ENCODE assay signal across 17 cellular contexts in the genomic region with DNA sequence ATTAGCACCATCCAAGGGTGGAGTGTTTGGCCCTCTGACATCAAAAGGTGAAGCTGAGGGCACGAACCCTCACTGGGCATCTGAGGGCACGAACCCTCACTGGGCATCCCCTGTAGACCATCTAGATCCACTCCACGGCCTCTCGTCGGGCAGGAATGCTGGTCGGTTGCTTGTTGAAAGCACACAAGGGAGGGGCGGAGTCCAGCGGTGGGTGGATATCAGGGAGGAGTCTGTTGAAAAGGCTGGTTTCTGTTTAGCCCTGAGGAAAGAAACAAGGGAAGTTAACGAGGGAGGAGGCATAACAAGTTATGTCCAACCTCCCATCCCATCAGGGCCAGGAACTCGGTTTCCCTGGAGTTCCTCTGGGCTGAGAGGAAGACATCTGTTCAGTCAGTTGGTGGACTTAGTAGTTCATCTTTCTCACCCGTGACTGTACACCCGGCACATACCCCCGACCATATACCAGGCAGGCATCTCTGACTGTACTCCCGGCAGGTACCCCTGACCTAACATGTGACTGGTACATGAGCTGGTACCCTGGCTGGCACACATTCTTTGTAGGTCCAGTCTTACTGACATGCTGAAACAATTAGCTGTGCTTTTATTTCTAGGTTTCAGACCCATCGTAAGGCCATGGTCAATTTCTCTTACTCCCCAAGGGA. TPM values are rescaled to one million over a fixed set of nuclear protein-coding genes. Genes with fewer than 3 reads are reported as not detected.
DNase-seq lines count a peak whose midpoint lies in the region; ATAC-seq, FAIRE-seq and TF ChIP-seq lines count a peak whose summit lies in the region.
"Had no signal": no experiment of that assay in that cellular context is flagged by ENCODE, and none has a peak within 500 bp of the region (broad histone marks: within the 10 kb centered on the region; RNA-seq: fewer than 3 reads in every experiment).

No MANE protein-coding gene starts in this region.

- POLR2A ChIA-PET in HepG2 (lab: Yijun Ruan, JAX): no interaction called here

- CTCF ChIA-PET in HepG2 (lab: Yijun Ruan, JAX; ENCODE audit: low intra/inter-chr PET ratio, low total read pairs): no interaction called here

- TF ChIP-seq RAD21 in HepG2 (CRISPR knock-in tag; IDR thresholded peaks at IDR 0.05): no peak

- TF ChIP-seq EP300 in HepG2 (IDR thresholded peaks at IDR 0.05; ENCODE audit: low read depth in 2 of 2, low read length in 2 of 2) (no peak), HepG2 (CRISPR knock-in tag; IDR thresholded peaks at IDR 0.05; ENCODE audit: borderline replicate concordance) (no peak)

- no peak overlapping the region for H3K9ac ChIP-seq in colonic mucosa (ENCODE audit: low read depth in 2 of 2, low read length in 2 of 2)
- no peak overlapping the region for H3K9ac ChIP-seq in HepG2 (ENCODE audit: insufficient read depth, low read depth, low read length)
- H3K9ac ChIP-seq: BLaER1 treated with 17β-estradiol and CSF1 and Interleukin-3, amounts not matched to agents 10 nM and 100 nM had no signal

- WGBS in HepG2 (ENCODE audit: low lambda C conversion rate): 28% methylated on average over 14 of the region's 15 CpGs
- 37 to 49% methylated on average over 15 of the region's 15 CpGs for WGBS in thyroid gland, 2 donors

- no peaks in the 10 kb centered on the region for H3K36me3 ChIP-seq in colonic mucosa
- H3K36me3 ChIP-seq in HepG2 (replicated peaks in 1 of 2; ENCODE audit: control insufficient read depth in 1 of 2, insufficient read depth in 2 of 2, low read length in 2 of 2): no peaks in the 10 kb centered on the region
- no peaks in the 10 kb centered on the region for H3K36me3 ChIP-seq in thyroid gland
- H3K36me3 ChIP-seq: ascending aorta; BLaER1 treated with 17β-estradiol and CSF1 and Interleukin-3, amounts not matched to agents 10 nM and 100 nM had no signal

- intact Hi-C loops in colonic mucosa (cut with DNase I): no loop called here
- intact Hi-C loops in HepG2 (cut with micrococcal nuclease; ENCODE audit: unreplicated experiment): no loop called here
- intact Hi-C loops in thyroid gland (cut with DNase I): no loop called here

- TF ChIP-seq CTCF in colonic mucosa (IDR thresholded peaks at IDR 0.05) (no peak), HepG2 (CRISPR knock-in tag; IDR thresholded peaks at IDR 0.05) (no peak), thyroid gland (IDR thresholded peaks at IDR 0.05) (no peak)

- ATAC-seq in HepG2 (peak; percentile 54), HG02973 (IDR thresholded peaks at IDR 0.05; ENCODE audit: unreplicated experiment) (no peak), HG02981 (IDR thresholded peaks at IDR 0.05; ENCODE audit: unreplicated experiment) (no peak)
- ATAC-seq: SK-N-SH treated with all-trans-retinoic acid at 6 μM for 48 hours had no signal

- no peaks in the 10 kb centered on the region for H3K79me2 ChIP-seq in HepG2 (ENCODE audit: insufficient read depth, low read length)

- H3K4me2 ChIP-seq in HepG2 (ENCODE audit: low read depth, low read length): peak overlapping the region; percentile 69

- no peaks in the 10 kb centered on the region for H3K27me3 ChIP-seq in colonic mucosa
- H3K27me3 ChIP-seq in HepG2 (ENCODE audit: control insufficient read depth in 1 of 2, insufficient read depth in 2 of 2, low read length in 2 of 2): peaks cover 2 to 30% of the 10 kb centered on the region in 2 experiments; a peak in 2 of 5 replicates
- peaks cover 3% of the 10 kb centered on the region for H3K27me3 ChIP-seq in thyroid gland
- H3K27me3 ChIP-seq: ascending aorta had no signal

- H3K4me3 ChIP-seq in colonic mucosa (no peak overlapping the region), HepG2 (replicated peaks in 1 of 3; ENCODE audit: insufficient read depth in 1 of 3, low read depth in 2 of 3, low read length in 3 of 3) (peak overlapping the region in 1 of 3 experiments; percentile 1; a peak in 2 of 6 replicates), thyroid gland (replicated peaks in 1 of 3) (no peak overlapping the region)
- H3K4me3 ChIP-seq: ascending aorta; BLaER1 treated with 17β-estradiol and CSF1 and Interleukin-3, amounts not matched to agents 10 nM and 100 nM had no signal

- DNase-seq in NCI-H526 (lab: John Stamatoyannopoulos, UW) (peak; percentile 54 to 71), colonic mucosa (peak; percentile 42), HepG2 (ENCODE audit: low spot score) (peak; percentile 26), thyroid gland (peak; percentile 62 to 68), LoVo (ENCODE audit: low spot score) (no peak)
- DNase-seq: activated CD4-positive, alpha-beta memory T cell treated with anti-CD3 and anti-CD28 coated beads, Interleukin-2, amount 10 ng/mL, durations not matched to agents 7 days and 5 days; activated effector memory CD4-positive, alpha-beta T cell treated with Interleukin-2 at 50 U/mL for 16 hours; NCI-H2171; stimulated activated CD4-positive, alpha-beta T cell treated with anti-CD3 and anti-CD28 coated beads, Interleukin-1b, Interleukin-23, amount 100 ng/mL, for 48 hours had no signal

- in situ Hi-C loops in HepG2 (cut with HindIII; ENCODE audit: extremely low pct_ligation_motif_present, low pct_unique_long_range_greater_than_20kb): no loop called here

- H3K4me1 ChIP-seq in colonic mucosa: no peaks in the 10 kb centered on the region
- H3K4me1 ChIP-seq in HepG2 (ENCODE audit: insufficient read depth, low read length): peaks cover 67% of the 10 kb centered on the region
- peaks cover 17 to 24% of the 10 kb centered on the region in 2 donors for H3K4me1 ChIP-seq in thyroid gland
- H3K4me1 ChIP-seq: ascending aorta had no signal

- no peak for FAIRE-seq in HepG2 (lab: Jason Lieb, UNC)
- FAIRE-seq: frontal cortex, GM12891, TTC549 had no signal

- H3K27ac ChIP-seq in colonic mucosa (no peak overlapping the region), HepG2 (ENCODE audit: extremely low read length, insufficient read depth, low read length) (no peak overlapping the region), thyroid gland (peak overlapping the region in 1 of 3 donors; percentile 61)
- H3K27ac ChIP-seq: ascending aorta; BLaER1 treated with 17β-estradiol and CSF1 and Interleukin-3, amounts not matched to agents 10 nM and 100 nM had no signal

- TF ChIP-seq POLR2A in HepG2 (IDR thresholded peaks at IDR 0.05; ENCODE audit: insufficient read depth in 1 of 2, low read depth in 2 of 2, low read length in 2 of 2): no peak
- TF ChIP-seq POLR2A in thyroid gland (IDR thresholded peaks at IDR 0.05): no peak

- BruUV-seq in HepG2 (replicated peaks; lab: Mats Ljungman, UMichigan): no TSS peak

- H2AFZ ChIP-seq in HepG2 (ENCODE audit: low read length): no peak overlapping the region

- no peaks in the 10 kb centered on the region for H3K9me3 ChIP-seq in colonic mucosa
- H3K9me3 ChIP-seq in HepG2 (ENCODE audit: low read length): no peaks in the 10 kb centered on the region
- no peaks in the 10 kb centered on the region for H3K9me3 ChIP-seq in thyroid gland
- H3K9me3 ChIP-seq: ascending aorta; BLaER1 treated with 17β-estradiol and CSF1 and Interleukin-3, amounts not matched to agents 10 nM and 100 nM had no signal

- H4K20me1 ChIP-seq in HepG2 (ENCODE audit: insufficient read depth, low read length): no peaks in the 10 kb centered on the region

TF ChIP-seq in HepG2, 621 proteins besides CTCF, POLR2A, EP300 and RAD21 (continues in another document):
- TF ChIP-seq, protein P1, sequence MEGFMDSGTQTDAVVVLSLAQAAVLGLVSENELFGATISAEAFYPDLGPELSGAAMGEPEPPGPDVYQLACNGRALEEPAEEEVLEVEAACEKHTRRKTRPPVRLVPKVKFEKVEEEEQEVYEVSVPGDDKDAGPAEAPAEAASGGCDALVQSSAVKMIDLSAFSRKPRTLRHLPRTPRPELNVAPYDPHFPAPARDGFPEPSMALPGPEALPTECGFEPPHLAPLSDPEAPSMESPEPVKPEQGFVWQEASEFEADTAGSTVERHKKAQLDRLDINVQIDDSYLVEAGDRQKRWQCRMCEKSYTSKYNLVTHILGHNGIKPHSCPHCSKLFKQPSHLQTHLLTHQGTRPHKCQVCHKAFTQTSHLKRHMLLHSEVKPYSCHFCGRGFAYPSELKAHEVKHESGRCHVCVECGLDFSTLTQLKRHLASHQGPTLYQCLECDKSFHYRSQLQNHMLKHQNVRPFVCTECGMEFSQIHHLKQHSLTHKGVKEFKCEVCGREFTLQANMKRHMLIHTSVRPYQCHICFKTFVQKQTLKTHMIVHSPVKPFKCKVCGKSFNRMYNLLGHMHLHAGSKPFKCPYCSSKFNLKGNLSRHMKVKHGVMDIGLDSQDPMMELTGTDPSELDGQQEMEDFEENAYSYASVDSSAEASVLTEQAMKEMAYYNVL (CRISPR knock-in tag; IDR thresholded peaks at IDR 0.05; ENCODE audit: borderline replicate concordance): 0 out of 2 replicates have a peak, but pooled peaks have one; percentile 25

RNA-seq across cellular contexts. Expression of a gene that starts 32.1 kb away (rescaled TPM):
- total RNA-seq in colonic mucosa (10 to 100 TPM; 37.5 to 56.0 TPM), HepG2 (2016; rRNA removed; fragmentation: Illumina TruSeq; extraction: Trizol) (4.3 and 4.6 TPM in 2 replicates), thyroid gland (10 to 100 TPM in 2 of 4 donors, 1 to 10 TPM in 2; 6.9 to 13.0 (median 11.1) TPM)
- total RNA-seq in HepG2 (2016; cell fraction: cytosol; rRNA removed; fragmentation: Illumina TruSeq; extraction: Trizol; ENCODE audit: low read depth): 5.9 and 7.3 TPM in 2 replicates
- 4.1 and 4.3 TPM in 2 replicates for total RNA-seq in HepG2 (2016; cell fraction: insoluble cytoplasmic fraction; rRNA removed; fragmentation: Illumina TruSeq; extraction: Trizol)
- total RNA-seq in HepG2 (2016; cell fraction: membrane; rRNA removed; fragmentation: Illumina TruSeq; extraction: Trizol): 9.6 TPM in 2 replicates
- total RNA-seq in HepG2 (2016; cell fraction: nucleus; rRNA removed; fragmentation: Illumina TruSeq; extraction: Trizol): 4.2 and 5.2 TPM in 2 replicates
- 19.7 and 22.9 TPM in 2 replicates for polyA plus RNA-seq in HepG2 (2011; rRNA removed)
- polyA plus RNA-seq in HepG2 (2011; cell fraction: cytosol; rRNA removed): 16.4 and 19.0 TPM in 2 replicates
- polyA plus RNA-seq in HepG2 (2011; cell fraction: nucleus; rRNA removed): 25.1 and 25.6 TPM in 2 replicates
- 15.9 and 16.0 TPM in 2 replicates for polyA plus RNA-seq in HepG2 (2012)
- 12.4 and 13.6 TPM in 2 replicates for polyA plus RNA-seq in HepG2 (2016; cell fraction: cytosol; fragmentation: Illumina TruSeq; extraction: Trizol; ENCODE audit: low read depth)
- polyA plus RNA-seq in HepG2 (2016; cell fraction: insoluble cytoplasmic fraction; fragmentation: Illumina TruSeq; extraction: Trizol; ENCODE audit: low read depth): 5.4 and 7.7 TPM in 2 replicates
- 12.9 and 13.7 TPM in 2 replicates for polyA plus RNA-seq in HepG2 (2016; cell fraction: membrane; fragmentation: Illumina TruSeq; extraction: Trizol; ENCODE audit: low read depth)
- polyA plus RNA-seq in HepG2 (2016; cell fraction: nucleus; fragmentation: Illumina TruSeq; extraction: Trizol; ENCODE audit: insufficient read depth, low read depth): 8.9 TPM in 2 replicates
- 6.1 and 18.8 TPM in 2 replicates for polyA minus RNA-seq in HepG2 (2011; rRNA and poly(A)+ RNA removed; ENCODE audit: low replicate concordance)
- 10.6 and 12.7 TPM in 2 replicates for polyA minus RNA-seq in HepG2 (2011; cell fraction: cytosol; rRNA and poly(A)+ RNA removed)
- polyA minus RNA-seq in HepG2 (2011; cell fraction: nucleus; rRNA and poly(A)+ RNA removed): 10.4 and 11.6 TPM in 2 replicates
